Comparison of ENCODE assay signal across 1 cellular context in genomic region chr10:45594276-45595157, GRCh38.
A peak's percentile ranks its signal among the peaks of the same experiment; 100 is the strongest.
TF ChIP-seq lines count a peak whose summit lies in the region.

No MANE protein-coding gene starts in this region.

TF ChIP-seq in HepG2, 621 proteins besides CTCF, POLR2A, EP300 and RAD21 (continued from another document and continues in another):
- peak; percentile 74; the same call in 1 of the 2 replicates for TF ChIP-seq ZNF543 (CRISPR knock-in tag; IDR thresholded peaks at IDR 0.05)
- TF ChIP-seq RNF2 (conservative IDR thresholded peaks at IDR 0.05; ENCODE audit: low read depth): peak; percentile 80
- peak; percentile 71; the same call in 1 of the 2 replicates for TF ChIP-seq RFXAP (CRISPR knock-in tag; IDR thresholded peaks at IDR 0.05; ENCODE audit: borderline replicate concordance)
- peak; percentile 95 for TF ChIP-seq ZNF788 (CRISPR knock-in tag; IDR thresholded peaks at IDR 0.05; ENCODE audit: borderline replicate concordance)
- peak; percentile 99 for TF ChIP-seq ARID4A (CRISPR knock-in tag; IDR thresholded peaks at IDR 0.05; ENCODE audit: borderline replicate concordance)
- 0 out of 2 replicates have a peak, but pooled peaks have one; percentile 59 for TF ChIP-seq ZNF142 (CRISPR knock-in tag; IDR thresholded peaks at IDR 0.05)
- 0 out of 2 replicates have a peak, but pooled peaks have one; percentile 54 for TF ChIP-seq ZNF678 (CRISPR knock-in tag; IDR thresholded peaks at IDR 0.05)
- no peak for TF ChIP-seq ZNF781 (CRISPR knock-in tag; IDR thresholded peaks at IDR 0.05; ENCODE audit: borderline replicate concordance, not compliant biosample characterization)
- peak; percentile 65 for TF ChIP-seq TAF1 (CRISPR knock-in tag; IDR thresholded peaks at IDR 0.05)
- no peak for TF ChIP-seq ZNF296 (CRISPR knock-in tag; conservative IDR thresholded peaks at IDR 0.05)
- no peak for TF ChIP-seq NFATC3 (CRISPR knock-in tag; IDR thresholded peaks at IDR 0.05)
- TF ChIP-seq ZBTB10 (CRISPR knock-in tag; IDR thresholded peaks at IDR 0.05; ENCODE audit: borderline replicate concordance): peak; percentile 74; the same call in 1 of the 2 replicates
- TF ChIP-seq PRPF4 (IDR thresholded peaks at IDR 0.05; ENCODE audit: low read depth, low read length, poor library complexity, severe bottlenecking): no peak
- TF ChIP-seq POLR2AphosphoS2 (IDR thresholded peaks at IDR 0.05; ENCODE audit: low read depth, low read length): no peak
- no peak for TF ChIP-seq ZNF775 (CRISPR knock-in tag; IDR thresholded peaks at IDR 0.05; ENCODE audit: borderline replicate concordance)
- peak; percentile 56; the same call in 1 of the 2 replicates for TF ChIP-seq FOXP1 (IDR thresholded peaks at IDR 0.05)
- peak; percentile 95 for TF ChIP-seq FOXP1 (CRISPR knock-in tag; IDR thresholded peaks at IDR 0.05)
- TF ChIP-seq CBFB (CRISPR knock-in tag; IDR thresholded peaks at IDR 0.05): peak; percentile 91
- peak; percentile 92 for TF ChIP-seq KLF6 (CRISPR knock-in tag; IDR thresholded peaks at IDR 0.05)
- no peak for TF ChIP-seq SNAPC4 (CRISPR knock-in tag; IDR thresholded peaks at IDR 0.05)
- peak; percentile 95 for TF ChIP-seq FOXP4 (CRISPR knock-in tag; IDR thresholded peaks at IDR 0.05)
- TF ChIP-seq THRA (CRISPR knock-in tag; IDR thresholded peaks at IDR 0.05; ENCODE audit: borderline replicate concordance): peak; percentile 78
- TF ChIP-seq NRL (CRISPR knock-in tag; IDR thresholded peaks at IDR 0.05; ENCODE audit: borderline replicate concordance): peak; percentile 86
- TF ChIP-seq ZFP82 (CRISPR knock-in tag; IDR thresholded peaks at IDR 0.05; ENCODE audit: borderline replicate concordance): no peak
- TF ChIP-seq HDAC1 (CRISPR knock-in tag; IDR thresholded peaks at IDR 0.05): peak; percentile 100
- peak; percentile 88 for TF ChIP-seq BORCS8-MEF2B (CRISPR knock-in tag; IDR thresholded peaks at IDR 0.05)
- no peak for TF ChIP-seq HMGA1 (CRISPR knock-in tag; conservative IDR thresholded peaks at IDR 0.05)
- TF ChIP-seq THAP9 (CRISPR knock-in tag; IDR thresholded peaks at IDR 0.05; ENCODE audit: borderline replicate concordance): peak; percentile 82
- TF ChIP-seq ATF7-NPFF (CRISPR knock-in tag; IDR thresholded peaks at IDR 0.05; ENCODE audit: low read depth): peak; percentile 96
